1 cellular context compared by ENCODE assay signal in genomic region chr11:111639226-111639925, GRCh38.
TF ChIP-seq lines count a peak whose summit lies in the region.

No MANE protein-coding gene starts in this region.

TF ChIP-seq in WTC11, 78 proteins besides CTCF, POLR2A, EP300 and RAD21 (continued from another document):
- TF ChIP-seq ZBTB21 (CRISPR knock-in tag; IDR thresholded peaks at IDR 0.05; ENCODE audit: borderline replicate concordance) (no peak), AFF4 (CRISPR knock-in tag; IDR thresholded peaks at IDR 0.05; ENCODE audit: borderline replicate concordance) (no peak)
